In genomic region chr1:231738554-231738953, GRCh38 we compare ENCODE assay signal across 31 cellular contexts.
"Had no signal": no experiment of that assay in that cellular context is flagged by ENCODE, and none has a peak within 500 bp of the region (broad histone marks: within the 10 kb centered on the region; RNA-seq: fewer than 3 reads in every experiment).

No MANE protein-coding gene starts in this region.

- H3K4me3 Mint-ChIP-seq: naive thymus-derived CD8-positive, alpha-beta T cell; natural killer cell treated with Interleukin-12 subunit alpha and Interleukin-12 subunit beta and Interleukin-15 and Interleukin-18, amount 100 ng/mL, for 72 hours; neural progenitor cell; stimulated activated memory B cell treated with anti-CD40 and anti-IgM and Interleukin-4, amounts not matched to agents 10 μg/mL and 1 μg/mL and 100 μg/mL, for 72 hours; stimulated activated naive CD8-positive, alpha-beta T cell treated with anti-CD3 and anti-CD28 coated beads, Interleukin-15, amount 100 ng/mL, for 72 hours; type B pancreatic cell had no signal

- H3K9me3 Mint-ChIP-seq: natural killer cell treated with Interleukin-12 subunit alpha and Interleukin-12 subunit beta and Interleukin-15 and Interleukin-18, amount 100 ng/mL, for 72 hours; neural progenitor cell; stimulated activated memory B cell treated with anti-CD40 and anti-IgM and Interleukin-4, amounts not matched to agents 10 μg/mL and 1 μg/mL and 100 μg/mL, for 72 hours had no signal

- H3K27ac Mint-ChIP-seq: natural killer cell treated with Interleukin-12 subunit alpha and Interleukin-12 subunit beta and Interleukin-15 and Interleukin-18, amount 100 ng/mL, for 72 hours; neural progenitor cell; progenitor cell of endocrine pancreas; stimulated activated memory B cell treated with anti-CD40 and anti-IgM and Interleukin-4, amounts not matched to agents 10 μg/mL and 1 μg/mL and 100 μg/mL, for 72 hours; type B pancreatic cell had no signal

- H3K4me2 ChIP-seq: neural progenitor cell, smooth muscle cell had no signal

- ATAC-seq: naive thymus-derived CD8-positive, alpha-beta T cell; natural killer cell treated with Interleukin-12 subunit alpha and Interleukin-12 subunit beta and Interleukin-15 and Interleukin-18, amount 100 ng/mL, for 72 hours; psoas muscle; right cardiac atrium; sciatic nerve; stimulated activated memory B cell treated with anti-CD40 and anti-IgM and Interleukin-4, amounts not matched to agents 10 μg/mL and 1 μg/mL and 100 μg/mL, for 72 hours; stimulated activated naive CD8-positive, alpha-beta T cell treated with anti-CD3 and anti-CD28 coated beads, Interleukin-15, amount 100 ng/mL, for 72 hours; stimulated activated naive CD8-positive, alpha-beta T cell treated with anti-CD3 and anti-CD28 coated beads, Interleukin-15, Interleukin-2, amounts not matched to agents 100 U/mL and 50 U/mL, for 24 hours; upper lobe of right lung had no signal

- H3K27me3 Mint-ChIP-seq: naive thymus-derived CD8-positive, alpha-beta T cell; natural killer cell treated with Interleukin-12 subunit alpha and Interleukin-12 subunit beta and Interleukin-15 and Interleukin-18, amount 100 ng/mL, for 72 hours; progenitor cell of endocrine pancreas; stimulated activated memory B cell treated with anti-CD40 and anti-IgM and Interleukin-4, amounts not matched to agents 10 μg/mL and 1 μg/mL and 100 μg/mL, for 72 hours; stimulated activated naive CD8-positive, alpha-beta T cell treated with anti-CD3 and anti-CD28 coated beads, Interleukin-15, amount 100 ng/mL, for 72 hours had no signal

- H3K36me3 Mint-ChIP-seq: natural killer cell treated with Interleukin-12 subunit alpha and Interleukin-12 subunit beta and Interleukin-15 and Interleukin-18, amount 100 ng/mL, for 72 hours; neural progenitor cell; type B pancreatic cell had no signal

- H3K27me3 ChIP-seq: neural progenitor cell, ovary, spleen, suprapubic skin, testis, tibial artery, transverse colon, upper lobe of right lung, uterus had no signal

- H3K4me3 ChIP-seq: neural progenitor cell, ovary, psoas muscle, skin epidermis, smooth muscle cell, spleen, suprapubic skin, testis, tibial artery, transverse colon, upper lobe of right lung, uterus had no signal

- H3K9ac ChIP-seq: neural progenitor cell, parathyroid adenoma had no signal

- H3K36me3 ChIP-seq: neural progenitor cell, ovary, suprapubic skin, tibial artery, transverse colon, upper lobe of right lung, uterus had no signal

- H2AFZ ChIP-seq: neural progenitor cell, parathyroid adenoma had no signal

- H3K27ac ChIP-seq: neural progenitor cell, ovary, parathyroid adenoma, psoas muscle, skin epidermis, spleen, suprapubic skin, testis, tibial artery, transverse colon, upper lobe of right lung, uterus had no signal

- DNase-seq: naive thymus-derived CD8-positive, alpha-beta T cell; occipital lobe; ovary; posterior cingulate gyrus; psoas muscle; right cardiac atrium; spleen; stimulated activated CD4-positive, alpha-beta T cell treated with anti-CD3 and anti-CD28 coated beads, Interleukin-12 subunit alpha, Interleukin-12 subunit beta, amount 100 ng/mL, for 4 hours; stimulated activated CD4-positive, alpha-beta T cell treated with anti-CD3 and anti-CD28 coated beads, Interleukin-1b, Interleukin-23, amount 100 ng/mL, for 48 hours; stimulated activated CD4-positive, alpha-beta T cell treated with anti-CD3 and anti-CD28 coated beads, Interleukin-4, amount 100 ng/mL, for 1 hour; stimulated activated CD4-positive, alpha-beta T cell treated with anti-CD3 and anti-CD28 coated beads, Interleukin-4, amount 100 ng/mL, for 4 hours; stimulated activated CD8-positive, alpha-beta memory T cell treated with anti-CD3 and anti-CD28 coated beads, Interleukin-4, amount 100 ng/mL, for 48 hours; stimulated activated naive CD4-positive, alpha-beta T cell; stimulated activated naive CD8-positive, alpha-beta T cell treated with anti-CD3 and anti-CD28 coated beads, Interleukin-15, amount 100 ng/mL, for 72 hours; stimulated activated naive CD8-positive, alpha-beta T cell treated with anti-CD3 and anti-CD28 coated beads, Interleukin-15, Interleukin-2, amounts not matched to agents 100 U/mL and 50 U/mL, for 24 hours; substantia nigra; testis; tibial artery; transverse colon; upper lobe of right lung; uterus had no signal

- H3K4me1 Mint-ChIP-seq: neural progenitor cell; stimulated activated memory B cell treated with anti-CD40 and anti-IgM and Interleukin-4, amounts not matched to agents 10 μg/mL and 1 μg/mL and 100 μg/mL, for 72 hours; stimulated activated naive CD8-positive, alpha-beta T cell treated with anti-CD3 and anti-CD28 coated beads, Interleukin-15, amount 100 ng/mL, for 72 hours had no signal

- H3K9me3 ChIP-seq: ovary, spleen, suprapubic skin, testis, tibial artery, transverse colon, upper lobe of right lung, uterus had no signal

- H3K4me1 ChIP-seq: neural progenitor cell, parathyroid adenoma, psoas muscle, spleen, suprapubic skin, testis, tibial artery, transverse colon, upper lobe of right lung, uterus had no signal
